Comparison of ENCODE assay signal across 28 cellular contexts in the genomic region with DNA sequence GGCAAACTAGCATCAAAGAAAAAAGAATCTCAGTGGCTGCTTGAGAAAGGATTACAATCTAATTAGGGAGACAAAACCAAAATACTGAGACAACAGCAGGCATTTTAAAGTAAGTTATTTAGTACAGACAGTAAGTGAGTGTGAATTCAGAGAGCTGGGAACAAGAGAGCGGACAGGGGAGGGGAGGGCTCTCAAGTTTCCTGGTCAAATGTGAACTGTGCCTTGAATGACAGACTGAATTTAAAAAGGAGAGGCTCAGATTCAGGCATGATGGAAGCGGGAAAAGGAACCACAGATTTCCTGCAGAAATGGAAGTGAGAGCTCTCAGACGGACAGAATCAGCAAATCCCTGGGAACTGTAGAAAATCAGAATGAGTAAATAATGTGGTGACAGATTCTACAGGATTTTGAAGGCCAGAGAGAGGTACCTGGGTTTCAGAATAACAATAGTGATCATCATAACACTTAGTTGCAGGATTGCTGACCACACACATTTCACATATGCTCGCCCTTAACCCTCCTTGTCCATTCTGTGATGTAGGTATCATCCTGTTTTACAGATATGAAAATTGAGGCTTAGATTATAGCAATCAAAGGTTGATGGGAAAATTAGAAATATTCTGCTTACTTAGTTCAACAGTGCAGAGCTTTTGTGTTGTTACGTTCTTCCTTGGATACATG.
DNase-seq lines count a peak whose midpoint lies in the region; ATAC-seq, FAIRE-seq and TF ChIP-seq lines count a peak whose summit lies in the region.
"Had no signal": no experiment of that assay in that cellular context is flagged by ENCODE, and none has a peak within 500 bp of the region (broad histone marks: within the 10 kb centered on the region; RNA-seq: fewer than 3 reads in every experiment).

No MANE protein-coding gene starts in this region.

- H3K9me1 ChIP-seq in IMR-90 (ENCODE audit: insufficient read depth, low read length) (no peaks in the 10 kb centered on the region), K562 (ENCODE audit: control insufficient read depth, insufficient read depth, low read length) (no peaks in the 10 kb centered on the region)

- H3K4me1 Mint-ChIP-seq in nephron = peaks cover 53% of the 10 kb centered on the region

- H3K4me1 ChIP-seq in IMR-90 (ENCODE audit: control insufficient read depth, insufficient read depth, low read length) (no peaks in the 10 kb centered on the region), K562 (replicated peaks in 1 of 2; ENCODE audit: control insufficient read depth in 2 of 2, insufficient read depth in 2 of 2, low read length in 2 of 2) (no peaks in the 10 kb centered on the region), psoas muscle (peaks cover 27% of the 10 kb centered on the region), A673 (ENCODE audit: insufficient read depth, low read length, poor library complexity, severe bottlenecking) (no peaks in the 10 kb centered on the region)
- H3K4me1 ChIP-seq: Caco-2 had no signal

- BruUV-seq in IMR-90 (replicated peaks; lab: Mats Ljungman, UMichigan) (no TSS peak), K562 (replicated peaks; lab: Mats Ljungman, UMichigan) (no TSS peak), A673 (replicated peaks; lab: Mats Ljungman, UMichigan) (no TSS peak)

- H4K20me1 ChIP-seq in IMR-90 (ENCODE audit: insufficient read depth, low read length) (no peaks in the 10 kb centered on the region), K562 (replicated peaks; ENCODE audit: control insufficient read depth, insufficient read depth, low read length) (no peaks in the 10 kb centered on the region)

- no peak overlapping the region for H3K18ac ChIP-seq in IMR-90 (ENCODE audit: low read depth, low read length)

- in situ Hi-C loops in IMR-90 (cut with MboI; ENCODE audit: low sequenced_read_pairs) = no loop called here
- in situ Hi-C loops in K562 (cut with MboI) = no loop called here

- intact Hi-C loops in IMR-90 (cut with micrococcal nuclease) (no loop called here), K562 (cut with micrococcal nuclease) (no loop called here), psoas muscle (cut with DNase I) (no loop called here), A673 (cut with micrococcal nuclease; ENCODE audit: unreplicated experiment) (no loop called here)

- TF ChIP-seq EP300 in K562 (IDR thresholded peaks at IDR 0.05; ENCODE audit: low read length) = no peak

- no peaks in the 10 kb centered on the region for H3K79me1 ChIP-seq in IMR-90 (ENCODE audit: low read depth in 1 of 2, low read length in 2 of 2)

- no peaks in the 10 kb centered on the region for H3K27me3 ChIP-seq in IMR-90 (ENCODE audit: control insufficient read depth, insufficient read depth, low read length)
- H3K27me3 ChIP-seq in K562 (ENCODE audit: control insufficient read depth in 2 of 2, insufficient read depth in 2 of 2, low read length in 2 of 2) = no peaks in the 10 kb centered on the region; a peak in 2 of 5 replicates
- no peaks in the 10 kb centered on the region for H3K27me3 ChIP-seq in psoas muscle (ENCODE audit: insufficient read depth in 3 of 3, low read length in 2 of 3)
- H3K27me3 ChIP-seq in A673 (replicated peaks; ENCODE audit: insufficient read depth, low read depth, low read length, poor library complexity) = no peaks in the 10 kb centered on the region

- CTCF ChIA-PET in IMR-90 (lab: Yijun Ruan, JAX) = no interaction called here
- CTCF ChIA-PET in K562 (lab: Yijun Ruan, JAX; ENCODE audit: low intra/inter-chr PET ratio) = no interaction called here
- CTCF ChIA-PET in A673 (lab: Charles Lee) = interaction anchor here (1.2 kb wide), 1 partner anchor 231 kb away, joined by 3 read pairs; no protein-coding TSS in a partner anchor

- no peak overlapping the region for H3K4me3 Mint-ChIP-seq in nephron
- H3K4me3 Mint-ChIP-seq: CD8-positive, alpha-beta T cell had no signal

- H3K56ac ChIP-seq in IMR-90 (ENCODE audit: extremely low read depth, insufficient read depth, low read length) = no peak overlapping the region

- H3K14ac ChIP-seq in IMR-90 (replicated peaks; ENCODE audit: low read depth, low read length) = no peak overlapping the region

- no peaks in the 10 kb centered on the region for H3K79me2 ChIP-seq in K562 (ENCODE audit: control insufficient read depth, insufficient read depth, low read length)

- H3K36me3 ChIP-seq in IMR-90 (ENCODE audit: control insufficient read depth, insufficient read depth, low read length) (no peaks in the 10 kb centered on the region), K562 (ENCODE audit: control insufficient read depth, insufficient read depth, low read length) (no peaks in the 10 kb centered on the region), psoas muscle (ENCODE audit: insufficient read depth in 1 of 2, low read depth in 1 of 2) (no peaks in the 10 kb centered on the region), A673 (ENCODE audit: insufficient read depth, low read length, poor library complexity, severe bottlenecking) (no peaks in the 10 kb centered on the region)

- no peak overlapping the region for H4K91ac ChIP-seq in IMR-90 (ENCODE audit: insufficient read depth, low read depth, low read length)

- TF ChIP-seq RAD21 in IMR-90 (IDR thresholded peaks at IDR 0.05; ENCODE audit: low read length) (no peak), K562 (CRISPR knock-in tag; conservative IDR thresholded peaks at IDR 0.05 in 1 of 2, IDR thresholded peaks at IDR 0.05 in 1 of 2) (no peak)

- no peak for DNase-seq in IMR-90
- DNase-seq in K562 (ENCODE audit: extremely low read depth in 1 of 4, low spot score in 3 of 4) = no peak
- no peak for DNase-seq in psoas muscle
- no peak for DNase-seq in A673 (ENCODE audit: low spot score)
- DNase-seq in activated effector memory CD4-positive, alpha-beta T cell treated with anti-CD3 and anti-CD28 coated beads, Interleukin-2, amount 50 U/mL, for 16 hours = no peak
- DNase-seq: C1 segment of cervical spinal cord; Caco-2; CD8-positive, alpha-beta T cell; GOT3; HCEC 1CT; Kasumi-1; MV-4-11; NCI-H1105; NCI-H146; NCI-H2029; NCI-H446; NCI-H524 treated with DMSO at 0.1 percent for 48 hours; NCI-H82; NK-92 treated with Interleukin-12 subunit alpha and Interleukin-12 subunit beta, amount 100 ng/mL, for 24 hours; PC-9; Right ventricle myocardium superior; RPMI8226 had no signal

- H3K27ac ChIP-seq in IMR-90 (ENCODE audit: insufficient read depth, low read length) = no peak overlapping the region
- no peak overlapping the region for H3K27ac ChIP-seq in K562 (ENCODE audit: extremely low read depth, low read depth, low read length)
- peak overlapping the region; percentile 32 for H3K27ac ChIP-seq in psoas muscle
- H3K27ac ChIP-seq in A673 (ENCODE audit: low read depth, low read length, poor library complexity, severe bottlenecking) = no peak overlapping the region
- H3K27ac ChIP-seq: HL-60, PC-9 had no signal

- H3K4me2 ChIP-seq in IMR-90 (ENCODE audit: low read depth, low read length) (no peak overlapping the region), K562 (ENCODE audit: insufficient read depth, low read length) (no peak overlapping the region)
- H3K4me2 ChIP-seq: PC-9 had no signal

- H3K9ac ChIP-seq in IMR-90 (ENCODE audit: low read depth, low read length) = no peak overlapping the region
- no peak overlapping the region for H3K9ac ChIP-seq in K562 (ENCODE audit: insufficient read depth in 1 of 2, low read depth in 2 of 2, low read length in 2 of 2)

- TF ChIP-seq CTCF in IMR-90 (conservative IDR thresholded peaks at IDR 0.05; ENCODE audit: low read depth, low read length) (no peak), K562 (IDR thresholded peaks at IDR 0.05 in 2 of 3, conservative IDR thresholded peaks at IDR 0.05 in 1 of 3; ENCODE audit: insufficient read depth in 2 of 3, low read depth in 1 of 3, low read length in 3 of 3) (no peak), nephron (IDR thresholded peaks at IDR 0.05; ENCODE audit: unreplicated experiment in 3 of 3) (no peak), psoas muscle (IDR thresholded peaks at IDR 0.05) (no peak), A673 (conservative IDR thresholded peaks at IDR 0.05; ENCODE audit: low read depth, low read length) (no peak)

- H2BK15ac ChIP-seq in IMR-90 (ENCODE audit: low read depth, low read length) = no peak overlapping the region

- TF ChIP-seq POLR2A in IMR-90 (IDR thresholded peaks at IDR 0.05; ENCODE audit: low read depth, low read length) = no peak
- no peak for TF ChIP-seq POLR2A in K562 (conservative IDR thresholded peaks at IDR 0.05)

- H3K27ac Mint-ChIP-seq in nephron = peak overlapping the region; percentile 21 to 30 (median 24)
- H3K27ac Mint-ChIP-seq: CD8-positive, alpha-beta T cell had no signal

- peaks cover 6% of the 10 kb centered on the region for H3K36me3 Mint-ChIP-seq in nephron (ENCODE audit: low read depth)
- H3K36me3 Mint-ChIP-seq: CD8-positive, alpha-beta T cell had no signal

- no peak overlapping the region for H3K23ac ChIP-seq in IMR-90 (ENCODE audit: low read depth, low read length)

- H3K27me3 Mint-ChIP-seq in nephron (ENCODE audit: low read depth) = peaks cover 7% of the 10 kb centered on the region

- FAIRE-seq in K562 (lab: Jason Lieb, UNC) = no peak
- FAIRE-seq: A204.1, G401.6 had no signal

- H3K4me3 ChIP-seq in IMR-90 (ENCODE audit: insufficient read depth, low read depth, low read length) = no peak overlapping the region
- no peak overlapping the region for H3K4me3 ChIP-seq in K562
- H3K4me3 ChIP-seq in psoas muscle = no peak overlapping the region
- no peak overlapping the region for H3K4me3 ChIP-seq in A673 (ENCODE audit: low read depth, low read length, poor library complexity, severe bottlenecking)
- H3K4me3 ChIP-seq: GM12878, PC-9 had no signal

- H3K9me3 ChIP-seq in IMR-90 (ENCODE audit: control insufficient read depth, insufficient read depth, low read length) = no peaks in the 10 kb centered on the region
- no peaks in the 10 kb centered on the region for H3K9me3 ChIP-seq in K562 (replicated peaks; ENCODE audit: control insufficient read depth, insufficient read depth, low read depth, low read length)
- no peaks in the 10 kb centered on the region for H3K9me3 ChIP-seq in psoas muscle
- H3K9me3 ChIP-seq in A673 (ENCODE audit: low read depth, low read length, poor library complexity, severe bottlenecking) = no peaks in the 10 kb centered on the region
- H3K9me3 ChIP-seq: Caco-2 had no signal

- H3K9me3 Mint-ChIP-seq in nephron = peaks cover 2% of the 10 kb centered on the region
- H3K9me3 Mint-ChIP-seq: CD8-positive, alpha-beta T cell had no signal

- 96% methylated on average over 3 of the region's 5 CpGs; no CpG with 5 or more reads in 1 of the 2 experiments for WGBS in IMR-90 (ENCODE audit: extremely low coverage in 2 of 2, insufficient read length in 1 of 2), 2 experiments
- 10% methylated on average over 5 of the region's 5 CpGs for WGBS in K562 (ENCODE audit: insufficient coverage, low coverage, missing lambda C conversion rate)
- 67 to 87% (median 75%) methylated on average over 5 of the region's 5 CpGs for WGBS in psoas muscle, 3 donors

- H2BK20ac ChIP-seq in IMR-90 (ENCODE audit: low read depth, low read length) = no peak overlapping the region

- no peak overlapping the region for H2AFZ ChIP-seq in IMR-90 (replicated peaks; ENCODE audit: low read length, poor library complexity)
- H2AFZ ChIP-seq in K562 (ENCODE audit: low read depth, low read length) = no peak overlapping the region
- H2AFZ ChIP-seq: PC-9 had no signal

- no peak overlapping the region for H2AK5ac ChIP-seq in IMR-90 (ENCODE audit: low read depth, low read length)

- POLR2A ChIA-PET in IMR-90 (lab: Charles Lee; ENCODE audit: unreplicated experiment) (no interaction called here), K562 (lab: Yijun Ruan, JAX) (no interaction called here), A673 (lab: Charles Lee; ENCODE audit: low non-redundant PET) (no interaction called here)

- H2BK120ac ChIP-seq in IMR-90 (ENCODE audit: low read depth, low read length) = no peak overlapping the region

- no peak overlapping the region for H4K8ac ChIP-seq in IMR-90 (ENCODE audit: low read depth in 2 of 2, low read length in 2 of 2)

- no peak overlapping the region for H2BK5ac ChIP-seq in IMR-90 (ENCODE audit: low read depth, low read length, poor library complexity, severe bottlenecking)

- dilution Hi-C loops in IMR-90 (cut with HindIII; ENCODE audit: low sequenced_read_pairs, unreplicated experiment) = no loop called here

- no peak overlapping the region for H3K4ac ChIP-seq in IMR-90 (ENCODE audit: low read depth, low read length)

- no peak overlapping the region for H2AK9ac ChIP-seq in IMR-90 (replicated peaks; ENCODE audit: low read depth, low read length, poor library complexity)

- H4K5ac ChIP-seq in IMR-90 (ENCODE audit: low read depth, low read length) = no peak overlapping the region

- ATAC-seq in IMR-90 (ENCODE audit: low read depth) (no peak), K562 (no peak), psoas muscle (no peak), HG02678 (IDR thresholded peaks at IDR 0.05; ENCODE audit: unreplicated experiment) (no peak)
- ATAC-seq: CD8-positive, alpha-beta T cell; GM12878 had no signal
